16 cellular contexts compared by ENCODE assay signal in genomic region chr13:77389617-77389984, GRCh38.
DNase-seq lines count a peak whose midpoint lies in the region; ATAC-seq and TF ChIP-seq lines count a peak whose summit lies in the region.
"Had no signal": no experiment of that assay in that cellular context is flagged by ENCODE, and none has a peak within 500 bp of the region (broad histone marks: within the 10 kb centered on the region; RNA-seq: fewer than 3 reads in every experiment).

No MANE protein-coding gene starts in this region.

- no peaks in the 10 kb centered on the region for H3K9me3 Mint-ChIP-seq in activated T-helper 17 cell treated with anti-CD3 and anti-CD28 coated beads, Interleukin-2, amount 50 U/mL, for 72 hours
- H3K9me3 Mint-ChIP-seq: neural crest cell had no signal

- intact Hi-C loops in testis (cut with DNase I; ENCODE audit: low total_unique reads), result no loop called here

- TF ChIP-seq CTCF in testis (IDR thresholded peaks at IDR 0.05), result no peak
- TF ChIP-seq CTCF in foreskin fibroblast (IDR thresholded peaks at IDR 0.05; ENCODE audit: low read depth, low read length), result no peak

- peaks cover 23% of the 10 kb centered on the region for H3K4me1 Mint-ChIP-seq in activated T-helper 17 cell treated with anti-CD3 and anti-CD28 coated beads, Interleukin-2, amount 50 U/mL, for 72 hours
- H3K4me1 Mint-ChIP-seq: neural crest cell had no signal

- ATAC-seq in GM18505 (IDR thresholded peaks at IDR 0.05; ENCODE audit: unreplicated experiment) (peak; percentile 85), GM19043 (IDR thresholded peaks at IDR 0.05; ENCODE audit: low read depth, unreplicated experiment) (peak; percentile 68), HG02884 (IDR thresholded peaks at IDR 0.05; ENCODE audit: unreplicated experiment) (peak; percentile 76)
- ATAC-seq in activated T-helper 17 cell treated with anti-CD3 and anti-CD28 coated beads, Interleukin-2, amount 50 U/mL, for 72 hours (replicated peaks), result peak; percentile 74
- ATAC-seq: esophagus mucosa, lower lobe of right lung, Right ventricle myocardium inferior had no signal

- CTCF ChIA-PET in HEK293T (lab: Yijun Ruan, JAX), result interaction anchor here (0.7 to 0.8 kb wide), 2 partner anchors 63 to 391 kb away, joined by 3 read pairs; partner anchors contain the start of gene MYCBP2

- peak overlapping the region; percentile 0 for H3K4me3 Mint-ChIP-seq in activated T-helper 17 cell treated with anti-CD3 and anti-CD28 coated beads, Interleukin-2, amount 50 U/mL, for 72 hours
- H3K4me3 Mint-ChIP-seq: neural crest cell had no signal

- H3K27ac ChIP-seq in testis, result no peak overlapping the region
- H3K27ac ChIP-seq: lower lobe of right lung had no signal

- no peaks in the 10 kb centered on the region for H3K4me1 ChIP-seq in testis
- H3K4me1 ChIP-seq: lower lobe of right lung had no signal

- DNase-seq in testis, result no peak
- DNase-seq in foreskin fibroblast, result no peak
- DNase-seq in HEK293T (ENCODE audit: extremely low spot score), result no peak
- DNase-seq in GDM1 (lab: John Stamatoyannopoulos, UW), result no peak
- DNase-seq: amniotic stem cell, lower lobe of right lung, NCI-H1048, NCI-H748 treated with DMSO at 0.1 percent for 48 hours had no signal

- TF ChIP-seq POLR2A in GM18505 (IDR thresholded peaks at IDR 0.05; ENCODE audit: borderline replicate concordance, extremely low read depth, insufficient read depth, insufficient read length) (no peak), testis (IDR thresholded peaks at IDR 0.05) (no peak)

- no peaks in the 10 kb centered on the region for H3K36me3 Mint-ChIP-seq in activated T-helper 17 cell treated with anti-CD3 and anti-CD28 coated beads, Interleukin-2, amount 50 U/mL, for 72 hours (ENCODE audit: low read depth)

- no peaks in the 10 kb centered on the region for H3K27me3 ChIP-seq in testis
- H3K27me3 ChIP-seq: BLaER1 treated with 17β-estradiol and CSF1 and Interleukin-3, amounts not matched to agents 10 nM and 100 nM had no signal

- H3K27ac Mint-ChIP-seq in activated T-helper 17 cell treated with anti-CD3 and anti-CD28 coated beads, Interleukin-2, amount 50 U/mL, for 72 hours, result peak overlapping the region; percentile 68

- POLR2A ChIA-PET in HEK293T (lab: Yijun Ruan, JAX), result interaction anchor here (2.2 kb wide), 1 partner anchor 60 kb away, joined by 5 read pairs; no protein-coding TSS in a partner anchor

- no peaks in the 10 kb centered on the region for H3K27me3 Mint-ChIP-seq in activated T-helper 17 cell treated with anti-CD3 and anti-CD28 coated beads, Interleukin-2, amount 50 U/mL, for 72 hours

- H3K4me3 ChIP-seq in testis (no peak overlapping the region), foreskin fibroblast (ENCODE audit: low read depth in 1 of 2, low read length in 2 of 2) (no peak overlapping the region)
- H3K4me3 ChIP-seq: BLaER1 treated with 17β-estradiol and CSF1 and Interleukin-3, amounts not matched to agents 10 nM and 100 nM; lower lobe of right lung had no signal

- H3K9me3 ChIP-seq in testis, result no peaks in the 10 kb centered on the region
- H3K9me3 ChIP-seq: lower lobe of right lung had no signal

- H3K36me3 ChIP-seq in testis (ENCODE audit: low read depth, missing control alignments), result no peaks in the 10 kb centered on the region
- H3K36me3 ChIP-seq: BLaER1 treated with 17β-estradiol and CSF1 and Interleukin-3, amounts not matched to agents 10 nM and 100 nM; lower lobe of right lung had no signal

TF ChIP-seq in HEK293T, 16 proteins besides CTCF, POLR2A, EP300 and RAD21:
- TF ChIP-seq FOXK2 (IDR thresholded peaks at IDR 0.05) (no peak), SP1 (IDR thresholded peaks at IDR 0.05) (no peak), CTBP1 (IDR thresholded peaks at IDR 0.05; ENCODE audit: borderline replicate concordance) (no peak), LEF1 (IDR thresholded peaks at IDR 0.05; ENCODE audit: borderline replicate concordance) (no peak), PKNOX1 (IDR thresholded peaks at IDR 0.05) (no peak), BHLHE40 (IDR thresholded peaks at IDR 0.05; ENCODE audit: borderline replicate concordance) (no peak), ZNF384 (IDR thresholded peaks at IDR 0.05) (no peak), FOXA1 (IDR thresholded peaks at IDR 0.05) (no peak), L3MBTL2 (conservative IDR thresholded peaks at IDR 0.05) (no peak)
